Comparison of ENCODE assay signal across 11 cellular contexts in the genomic region with DNA sequence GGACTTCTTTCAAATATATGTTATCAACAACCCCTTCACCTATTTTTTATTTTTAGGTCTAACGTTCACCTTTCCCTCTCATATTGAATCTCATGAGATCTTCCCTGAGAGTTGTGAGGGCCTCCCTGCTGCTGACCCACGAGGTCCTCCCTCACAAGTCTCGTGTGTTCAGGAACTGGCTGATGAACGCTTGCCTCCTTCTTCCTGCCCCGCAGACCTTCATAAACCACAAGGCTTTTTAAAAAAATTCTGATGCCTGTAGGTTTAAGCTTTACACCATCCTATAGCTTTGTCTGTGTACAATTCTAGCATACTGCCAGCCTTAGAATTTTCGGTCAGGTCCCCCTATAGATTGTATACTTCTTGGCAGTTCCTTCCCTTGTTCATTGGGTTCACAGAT. TPM values are rescaled to one million over a fixed set of nuclear protein-coding genes. Genes with fewer than 3 reads are reported as not detected.
DNase-seq lines count a peak whose midpoint lies in the region; ATAC-seq and TF ChIP-seq lines count a peak whose summit lies in the region.
"Had no signal": no experiment of that assay in that cellular context is flagged by ENCODE, and none has a peak within 500 bp of the region (broad histone marks: within the 10 kb centered on the region; RNA-seq: fewer than 3 reads in every experiment).

No MANE protein-coding gene starts in this region.

- peaks cover 25% of the 10 kb centered on the region for H3K9me3 Mint-ChIP-seq in activated CD8-positive, alpha-beta T cell treated with anti-CD3 and anti-CD28 coated beads for 36 hours
- H3K9me3 Mint-ChIP-seq in mesothelial cell of epicardium = peaks cover 19% of the 10 kb centered on the region

- DNase-seq in stimulated activated CD4-positive, alpha-beta T cell treated with anti-CD3 and anti-CD28 coated beads, Interleukin-15, amount 100 ng/mL, for 24 hours = peak; percentile 22
- DNase-seq in stimulated activated CD4-positive, alpha-beta T cell treated with anti-CD3 and anti-CD28 coated beads, Interleukin-2, amount 100 ng/mL, for 24 hours = no peak
- peak; percentile 32 for DNase-seq in activated CD8-positive, alpha-beta T cell treated with anti-CD3 and anti-CD28 coated beads for 36 hours
- DNase-seq in mesothelial cell of epicardium (ENCODE audit: low spot score in 2 of 2, unreplicated experiment in 2 of 2) (no peak), DMS53 treated with DMSO at 0.1 percent for 48 hours (lab: John Stamatoyannopoulos, UW; ENCODE audit: unreplicated experiment) (no peak), HuH-7.5 (ENCODE audit: low spot score) (no peak), medulla oblongata (ENCODE audit: extremely low spot score) (no peak)
- DNase-seq: NCI-H1092, NCI-H510A treated with DMSO at 0.1 percent for 48 hours had no signal

- CTCF ChIA-PET in activated CD8-positive, alpha-beta T cell treated with anti-CD3 and anti-CD28 coated beads for 36 hours (lab: Charles Lee) = interaction anchor here (0.6 kb wide), 1 partner anchor 49 kb away, joined by 3 read pairs; no protein-coding TSS in a partner anchor

- no peaks in the 10 kb centered on the region for H3K27me3 Mint-ChIP-seq in activated CD8-positive, alpha-beta T cell treated with anti-CD3 and anti-CD28 coated beads for 36 hours
- H3K27me3 Mint-ChIP-seq in mesothelial cell of epicardium (ENCODE audit: low read depth) = peaks cover 5% of the 10 kb centered on the region

- intact Hi-C loops in activated CD8-positive, alpha-beta T cell treated with anti-CD3 and anti-CD28 coated beads for 36 hours (cut with micrococcal nuclease) = loop anchor here (5.0 kb wide), 1 partner anchor 48 kb away; no protein-coding TSS in a partner anchor

- peaks cover 21% of the 10 kb centered on the region for H3K36me3 Mint-ChIP-seq in activated CD8-positive, alpha-beta T cell treated with anti-CD3 and anti-CD28 coated beads for 36 hours (ENCODE audit: low read depth)
- H3K36me3 Mint-ChIP-seq in mesothelial cell of epicardium = peaks cover 3% of the 10 kb centered on the region

- peak overlapping the region; percentile 97 for H3K27ac Mint-ChIP-seq in activated CD8-positive, alpha-beta T cell treated with anti-CD3 and anti-CD28 coated beads for 36 hours
- H3K27ac Mint-ChIP-seq in mesothelial cell of epicardium = peak overlapping the region; percentile 82
- H3K27ac Mint-ChIP-seq: GM23338 had no signal

- no peak for ATAC-seq in activated CD8-positive, alpha-beta T cell treated with anti-CD3 and anti-CD28 coated beads for 36 hours
- ATAC-seq in GM19467 (IDR thresholded peaks at IDR 0.05; ENCODE audit: unreplicated experiment) = no peak
- ATAC-seq: GM23338 had no signal

- H3K4me3 Mint-ChIP-seq in activated CD8-positive, alpha-beta T cell treated with anti-CD3 and anti-CD28 coated beads for 36 hours = peak overlapping the region; percentile 9
- no peak overlapping the region for H3K4me3 Mint-ChIP-seq in mesothelial cell of epicardium
- H3K4me3 Mint-ChIP-seq: GM23338 had no signal

- no peak for TF ChIP-seq CTCF in activated CD8-positive, alpha-beta T cell treated with anti-CD3 and anti-CD28 coated beads for 36 hours (IDR thresholded peaks at IDR 0.05)
- no peak for TF ChIP-seq CTCF in mesothelial cell of epicardium (IDR thresholded peaks at IDR 0.05; ENCODE audit: unreplicated experiment)

- peaks cover 84% of the 10 kb centered on the region for H3K4me1 Mint-ChIP-seq in activated CD8-positive, alpha-beta T cell treated with anti-CD3 and anti-CD28 coated beads for 36 hours (ENCODE audit: low read depth)
- H3K4me1 Mint-ChIP-seq in mesothelial cell of epicardium = peaks cover 32% of the 10 kb centered on the region

- POLR2A ChIA-PET in activated CD8-positive, alpha-beta T cell treated with anti-CD3 and anti-CD28 coated beads for 36 hours (lab: Charles Lee) = no interaction called here

RNA-seq across cellular contexts. Expression of a gene that starts 50.5 kb away (rescaled TPM):
- 1 to 10 TPM; 6.0 to 6.9 TPM for total RNA-seq in activated CD8-positive, alpha-beta T cell treated with anti-CD3 and anti-CD28 coated beads for 36 hours
- total RNA-seq in mesothelial cell of epicardium = 11.8 to 13.4 TPM (median 12.6 TPM) in 3 replicates

Comparison
In these comparisons a context has a peak if more than half of its experiments do, and no peak if none do; other contexts are left out.
1. DNase-seq: peak in stimulated activated CD4-positive, alpha-beta T cell treated with anti-CD3 and anti-CD28 coated beads, Interleukin-15, amount 100 ng/mL, for 24 hours (single experiment) and activated CD8-positive, alpha-beta T cell treated with anti-CD3 and anti-CD28 coated beads for 36 hours (single experiment); none in stimulated activated CD4-positive, alpha-beta T cell treated with anti-CD3 and anti-CD28 coated beads, Interleukin-2, amount 100 ng/mL, for 24 hours (0 of 2), mesothelial cell of epicardium (0 of 2), DMS53 treated with DMSO at 0.1 percent for 48 hours (single experiment), HuH-7.5 (single experiment) and medulla oblongata (single experiment).